ENCODE assay signal across 1 cellular context in genomic region chr17:15999141-15999973, GRCh38.
TF ChIP-seq lines count a peak whose summit lies in the region.

TSS of gene TTC19 (plus strand) at chr17:15999824. CDS start at chr17:15999849, 25 bp downstream.
TSS of gene ZSWIM7 (minus strand) at chr17:15999704. CDS start at chr17:15999594, 110 bp downstream.

TF ChIP-seq in K562, 482 proteins besides CTCF, POLR2A, EP300 and RAD21 (continued from another document and continues in another):
- no peak for TF ChIP-seq MBD1 (CRISPR knock-in tag; IDR thresholded peaks at IDR 0.05)
- peak; percentile 57; the same call in 1 of the 2 replicates for TF ChIP-seq CC2D1A (IDR thresholded peaks at IDR 0.05)
- no peak for TF ChIP-seq DLX4 (CRISPR knock-in tag; IDR thresholded peaks at IDR 0.05)
- TF ChIP-seq CBX2 (IDR thresholded peaks at IDR 0.05; ENCODE audit: insufficient read depth, low read length, poor library complexity, severe bottlenecking), result no peak
- TF ChIP-seq KDM5B (IDR thresholded peaks at IDR 0.05; ENCODE audit: insufficient replicate concordance, low read depth, low read length), result peak; percentile 83
- no peak for TF ChIP-seq SMARCA4 (IDR thresholded peaks at IDR 0.05)
- no peak for TF ChIP-seq PML (IDR thresholded peaks at IDR 0.05; ENCODE audit: low read length)
- TF ChIP-seq CHD1 (IDR thresholded peaks at IDR 0.05; ENCODE audit: low read length), result no peak
- TF ChIP-seq MCM5 (IDR thresholded peaks at IDR 0.05; ENCODE audit: low read depth), result no peak
- no peak for TF ChIP-seq NFE2 (IDR thresholded peaks at IDR 0.05; ENCODE audit: low read depth)
- TF ChIP-seq ETS1 (conservative IDR thresholded peaks at IDR 0.05; ENCODE audit: control insufficient read depth, low read depth, low read length), result 0 out of 2 replicates have a peak, but pooled peaks have one; percentile 44
- no peak for TF ChIP-seq MXD1 (CRISPR knock-in tag; IDR thresholded peaks at IDR 0.05; ENCODE audit: borderline replicate concordance, poor library complexity, severe bottlenecking)
- no peak for TF ChIP-seq XRCC4 (IDR thresholded peaks at IDR 0.05; ENCODE audit: extremely low read depth, insufficient read depth, insufficient read length)
- no peak for TF ChIP-seq ZFP1 (CRISPR knock-in tag; IDR thresholded peaks at IDR 0.05)
- TF ChIP-seq THRAP3 (IDR thresholded peaks at IDR 0.05; ENCODE audit: borderline replicate concordance), result no peak
- peak in 1 of 2 experiments; percentile 94; a peak in 2 of 4 replicates for TF ChIP-seq HDAC1 (IDR thresholded peaks at IDR 0.05)
- TF ChIP-seq ZNF12 (CRISPR knock-in tag; IDR thresholded peaks at IDR 0.05), result no peak
- TF ChIP-seq NONO (IDR thresholded peaks at IDR 0.05; ENCODE audit: low read depth in 2 of 2, low read length in 1 of 2), result peak in 1 of 2 experiments; percentile 87; a peak in 2 of 4 replicates
- peak; percentile 90 for TF ChIP-seq HINFP (tag; conservative IDR thresholded peaks at IDR 0.05; ENCODE audit: low read depth)
- no peak for TF ChIP-seq ZKSCAN1 (IDR thresholded peaks at IDR 0.05; ENCODE audit: low read depth, low read length)
- peak in 2 of 3 experiments; percentile 78 to 87 for TF ChIP-seq YY1 (IDR thresholded peaks at IDR 0.05; ENCODE audit: borderline replicate concordance in 1 of 3, control insufficient read depth in 1 of 3, extremely low read depth in 1 of 3, insufficient read depth in 3 of 3, insufficient read length in 1 of 3, insufficient replicate concordance in 2 of 3, low read depth in 1 of 3, low read length in 2 of 3)
- no peak for TF ChIP-seq NCOA4 (IDR thresholded peaks at IDR 0.05; ENCODE audit: partially characterized antibody)
- TF ChIP-seq RBBP5 (IDR thresholded peaks at IDR 0.05; ENCODE audit: borderline replicate concordance, insufficient read depth, low read length, poor library complexity, severe bottlenecking), result peak; percentile 89
- TF ChIP-seq MYBL2 (IDR thresholded peaks at IDR 0.05; ENCODE audit: low read depth), result no peak
- TF ChIP-seq MYBL2 (CRISPR knock-in tag; IDR thresholded peaks at IDR 0.05; ENCODE audit: borderline replicate concordance), result no peak
- no peak for TF ChIP-seq HSF4 (CRISPR knock-in tag; IDR thresholded peaks at IDR 0.05; ENCODE audit: borderline replicate concordance)
- peak; percentile 98 for TF ChIP-seq CREB1 (IDR thresholded peaks at IDR 0.05)
- peak; percentile 98 for TF ChIP-seq CREB1 (CRISPR knock-in tag; IDR thresholded peaks at IDR 0.05)
- no peak for TF ChIP-seq BRF2 (IDR thresholded peaks at IDR 0.05; ENCODE audit: borderline replicate concordance, insufficient read depth, insufficient read length)
- peak; percentile 69 for TF ChIP-seq HMGN3 (IDR thresholded peaks at IDR 0.05; ENCODE audit: borderline replicate concordance, extremely low read depth, insufficient read length, low read depth, low read length)
- TF ChIP-seq ZBTB5 (IDR thresholded peaks at IDR 0.05), result peak; percentile 82
- peak; percentile 81 for TF ChIP-seq TBP (optimal IDR thresholded peaks at IDR 0.05; ENCODE audit: low read depth, low read length)
- TF ChIP-seq EZH2 (IDR thresholded peaks at IDR 0.05; ENCODE audit: borderline replicate concordance, low read depth, low read length), result no peak
- TF ChIP-seq MYNN (IDR thresholded peaks at IDR 0.05), result no peak
- no peak for TF ChIP-seq MYNN (CRISPR knock-in tag; IDR thresholded peaks at IDR 0.05)
- no peak for TF ChIP-seq ZNF766 (CRISPR knock-in tag; conservative IDR thresholded peaks at IDR 0.05)
- no peak for TF ChIP-seq RFX1 (IDR thresholded peaks at IDR 0.05)
- TF ChIP-seq SMAD1 (IDR thresholded peaks at IDR 0.05; ENCODE audit: low read depth, low read length, partially characterized antibody), result peak; percentile 19
- peak in 1 of 2 experiments; percentile 54; a peak in 1 of 4 replicates for TF ChIP-seq FOXK2 (conservative IDR thresholded peaks at IDR 0.05 in 1 of 2, IDR thresholded peaks at IDR 0.05 in 1 of 2; ENCODE audit: low read depth in 2 of 2)
- no peak for TF ChIP-seq ZNF253 (CRISPR knock-in tag; conservative IDR thresholded peaks at IDR 0.05)
- TF ChIP-seq XRCC5 (IDR thresholded peaks at IDR 0.05; ENCODE audit: low read depth, low read length), result no peak
- no peak for TF ChIP-seq LEF1 (IDR thresholded peaks at IDR 0.05)
- no peak for TF ChIP-seq ZNF239 (CRISPR knock-in tag; IDR thresholded peaks at IDR 0.05)
- TF ChIP-seq ARHGAP35 (IDR thresholded peaks at IDR 0.05; ENCODE audit: partially characterized antibody), result no peak
- TF ChIP-seq SP1 (CRISPR knock-in tag; IDR thresholded peaks at IDR 0.05), result peak; percentile 82
- TF ChIP-seq E2F4 (CRISPR knock-in tag; IDR thresholded peaks at IDR 0.05; ENCODE audit: low read depth), result 0 out of 2 replicates have a peak, but pooled peaks have one; percentile 69
- TF ChIP-seq HDAC2 (IDR thresholded peaks at IDR 0.05), result no peak
- TF ChIP-seq ZNF224 (CRISPR knock-in tag; IDR thresholded peaks at IDR 0.05), result no peak
- TF ChIP-seq KHSRP (IDR thresholded peaks at IDR 0.05), result peak; percentile 72
- TF ChIP-seq USF2 (CRISPR knock-in tag; IDR thresholded peaks at IDR 0.05), result no peak
- TF ChIP-seq FOXM1 (IDR thresholded peaks at IDR 0.05; ENCODE audit: low read depth), result no peak
- peak; percentile 65; the same call in 1 of the 2 replicates for TF ChIP-seq FOXM1 (CRISPR knock-in tag; IDR thresholded peaks at IDR 0.05; ENCODE audit: low read depth)
- TF ChIP-seq VEZF1 (CRISPR knock-in tag; IDR thresholded peaks at IDR 0.05), result peak; percentile 89
- TF ChIP-seq KLF13 (tag; IDR thresholded peaks at IDR 0.05; ENCODE audit: borderline replicate concordance, low read depth), result peak; percentile 70; the same call in 1 of the 2 replicates
- TF ChIP-seq GABPB1 (CRISPR knock-in tag; IDR thresholded peaks at IDR 0.05), result peak; percentile 79
- no peak for TF ChIP-seq ZNF165 (CRISPR knock-in tag; IDR thresholded peaks at IDR 0.05; ENCODE audit: borderline replicate concordance)
- peak; percentile 98 for TF ChIP-seq CTBP1 (IDR thresholded peaks at IDR 0.05; ENCODE audit: borderline replicate concordance)
- no peak for TF ChIP-seq MCM2 (IDR thresholded peaks at IDR 0.05; ENCODE audit: low read depth)
- no peak for TF ChIP-seq DMBX1 (CRISPR knock-in tag; IDR thresholded peaks at IDR 0.05; ENCODE audit: borderline replicate concordance)
- no peak for TF ChIP-seq CREB3 (tag; conservative IDR thresholded peaks at IDR 0.05; ENCODE audit: low read depth)
- TF ChIP-seq JUNB (CRISPR knock-in tag; conservative IDR thresholded peaks at IDR 0.05), result no peak
- TF ChIP-seq ZNF79 (CRISPR knock-in tag; IDR thresholded peaks at IDR 0.05; ENCODE audit: low read depth), result no peak
